ENCODE assay signal across 21 cellular contexts in genomic region chr3:18641916-18642315, GRCh38.
"Had no signal": no experiment of that assay in that cellular context is flagged by ENCODE, and none has a peak within 500 bp of the region (broad histone marks: within the 10 kb centered on the region; RNA-seq: fewer than 3 reads in every experiment).

No MANE protein-coding gene starts in this region.

- DNase-seq: dermis blood vessel endothelial cell; effector memory CD8-positive, alpha-beta T cell; kidney; left lung; mesendoderm; midbrain; natural killer cell; occipital lobe; ovary; posterior cingulate gyrus; psoas muscle; right cardiac atrium; sigmoid colon; stimulated activated CD4-positive, alpha-beta T cell treated with anti-CD3 and anti-CD28 coated beads, Interleukin-2, amount 100 ng/mL, for 24 hours; stimulated activated CD4-positive, alpha-beta T cell treated with anti-CD3 and anti-CD28 coated beads, Interleukin-4, amount 100 ng/mL, for 24 hours; stimulated activated naive CD4-positive, alpha-beta T cell treated with Interleukin-2 at 50 U/mL for 16 hours; stomach; thyroid gland; trophoblast cell had no signal

- FAIRE-seq: frontal cortex, kidney had no signal

- H3K36me3 Mint-ChIP-seq: stimulated activated effector memory CD8-positive, alpha-beta T cell treated with anti-CD3 and anti-CD28 coated beads, Interleukin-12 subunit alpha, Interleukin-12 subunit beta, amount 100 ng/mL, for 72 hours had no signal

- H3K27me3 Mint-ChIP-seq: effector memory CD8-positive, alpha-beta T cell had no signal

- H3K4me3 Mint-ChIP-seq: effector memory CD8-positive, alpha-beta T cell; natural killer cell; stimulated activated effector memory CD8-positive, alpha-beta T cell treated with anti-CD3 and anti-CD28 coated beads, Interleukin-12 subunit alpha, Interleukin-12 subunit beta, amount 100 ng/mL, for 72 hours had no signal

- ATAC-seq: effector memory CD8-positive, alpha-beta T cell; left lung; natural killer cell; psoas muscle; right cardiac atrium; stimulated activated effector memory CD8-positive, alpha-beta T cell treated with anti-CD3 and anti-CD28 coated beads, Interleukin-12 subunit alpha, Interleukin-12 subunit beta, amount 100 ng/mL, for 72 hours had no signal
